Comparison of ENCODE assay signal across 36 cellular contexts in genomic region chr18:41338341-41338740, GRCh38.
"Had no signal": no experiment of that assay in that cellular context is flagged by ENCODE, and none has a peak within 500 bp of the region (broad histone marks: within the 10 kb centered on the region; RNA-seq: fewer than 3 reads in every experiment).

No MANE protein-coding gene starts in this region.

- H3K4me1 Mint-ChIP-seq: activated CD4-positive, alpha-beta memory T cell treated with anti-CD3 and anti-CD28 coated beads, Interleukin-2, amount 10 ng/mL, durations not matched to agents 7 days and 5 days; activated CD4-positive, alpha-beta T cell treated with anti-CD3 and anti-CD28 coated beads for 36 hours; activated CD4-positive, alpha-beta T cell treated with anti-CD3 and anti-CD28 coated beads, Interleukin-2, amount 10 ng/mL, durations not matched to agents 7 days and 5 days; activated CD8-positive, alpha-beta memory T cell treated with anti-CD3 and anti-CD28 coated beads, Interleukin-2, amount 10 ng/mL, durations not matched to agents 7 days and 5 days; activated naive CD4-positive, alpha-beta T cell treated with anti-CD3 and anti-CD28 coated beads, Interleukin-2, amount 10 ng/mL, durations not matched to agents 7 days and 5 days; activated naive CD8-positive, alpha-beta T cell treated with anti-CD3 and anti-CD28 coated beads for 36 hours had no signal

- H3K27ac Mint-ChIP-seq: activated CD4-positive, alpha-beta memory T cell treated with anti-CD3 and anti-CD28 coated beads, Interleukin-2, amount 10 ng/mL, durations not matched to agents 7 days and 5 days; activated CD4-positive, alpha-beta T cell treated with anti-CD3 and anti-CD28 coated beads for 36 hours; activated CD4-positive, alpha-beta T cell treated with anti-CD3 and anti-CD28 coated beads, Interleukin-2, amount 10 ng/mL, durations not matched to agents 7 days and 5 days; activated CD8-positive, alpha-beta memory T cell treated with anti-CD3 and anti-CD28 coated beads, Interleukin-2, amount 10 ng/mL, durations not matched to agents 7 days and 5 days; activated CD8-positive, alpha-beta T cell treated with anti-CD3 and anti-CD28 coated beads, Interleukin-2, amount 10 ng/mL, durations not matched to agents 7 days and 5 days; activated naive CD4-positive, alpha-beta T cell treated with anti-CD3 and anti-CD28 coated beads, Interleukin-2, amount 10 ng/mL, durations not matched to agents 7 days and 5 days; activated naive CD4-positive, alpha-beta T cell treated with anti-CD3 and anti-CD28 coated beads, Interleukin-2, amount 50 U/mL, for 72 hours; activated naive CD8-positive, alpha-beta T cell treated with anti-CD3 and anti-CD28 coated beads for 36 hours; activated T-cell treated with anti-CD3 and anti-CD28 coated beads, Interleukin-2, amount 50 U/mL, for 24 hours; activated T-helper 2 cell treated with anti-CD3 and anti-CD28 coated beads, Interferon-gamma antibody, Interleukin-2, Interleukin-4, amounts not matched to agents 10 μg/mL and 5 μg/mL and 100 μg/mL, durations not matched to agents 14 hours and 24 hours and 36 hours; T-helper 1 cell treated with Interleukin-12 subunit alpha and Interleukin-12 subunit beta and Interleukin-4 antibody, amounts not matched to agents 30 μg/mL and 1 μg/mL, for 36 hours; T-helper 2 cell treated with Interferon-gamma antibody and Interleukin-4, amounts not matched to agents 5 μg/mL and 100 μg/mL, for 36 hours; WTC11 had no signal

- H3K36me3 ChIP-seq: adrenal gland, brain microvascular endothelial cell, breast epithelium, WERI-Rb-1 had no signal

- H3K4me3 ChIP-seq: adrenal gland, body of pancreas, breast epithelium had no signal

- H3K27me3 Mint-ChIP-seq: activated CD4-positive, alpha-beta memory T cell treated with anti-CD3 and anti-CD28 coated beads, Interleukin-2, amount 10 ng/mL, durations not matched to agents 7 days and 5 days; activated CD4-positive, alpha-beta T cell treated with anti-CD3 and anti-CD28 coated beads for 36 hours; activated CD4-positive, alpha-beta T cell treated with anti-CD3 and anti-CD28 coated beads, Interleukin-2, amount 10 ng/mL, durations not matched to agents 7 days and 5 days; activated CD8-positive, alpha-beta memory T cell treated with anti-CD3 and anti-CD28 coated beads, Interleukin-2, amount 10 ng/mL, durations not matched to agents 7 days and 5 days; activated naive CD4-positive, alpha-beta T cell treated with anti-CD3 and anti-CD28 coated beads, Interleukin-2, amount 10 ng/mL, durations not matched to agents 7 days and 5 days; activated naive CD8-positive, alpha-beta T cell treated with anti-CD3 and anti-CD28 coated beads for 36 hours; activated T-cell treated with anti-CD3 and anti-CD28 coated beads, Interleukin-2, amount 50 U/mL, for 24 hours had no signal

- H3K9me3 Mint-ChIP-seq: activated CD4-positive, alpha-beta T cell treated with anti-CD3 and anti-CD28 coated beads, Interleukin-2, amount 10 ng/mL, durations not matched to agents 7 days and 5 days; WTC11 had no signal

- H3K36me3 Mint-ChIP-seq: activated CD8-positive, alpha-beta memory T cell treated with anti-CD3 and anti-CD28 coated beads, Interleukin-2, amount 10 ng/mL, durations not matched to agents 7 days and 5 days; activated naive CD4-positive, alpha-beta T cell treated with anti-CD3 and anti-CD28 coated beads, Interleukin-2, amount 10 ng/mL, durations not matched to agents 7 days and 5 days; activated naive CD4-positive, alpha-beta T cell treated with anti-CD3 and anti-CD28 coated beads, Interleukin-2, amount 50 U/mL, for 72 hours; activated naive CD8-positive, alpha-beta T cell treated with anti-CD3 and anti-CD28 coated beads for 36 hours had no signal

- H3K4me3 Mint-ChIP-seq: activated CD4-positive, alpha-beta memory T cell treated with anti-CD3 and anti-CD28 coated beads, Interleukin-2, amount 10 ng/mL, durations not matched to agents 7 days and 5 days; activated CD4-positive, alpha-beta T cell treated with anti-CD3 and anti-CD28 coated beads for 36 hours; activated CD4-positive, alpha-beta T cell treated with anti-CD3 and anti-CD28 coated beads, Interleukin-2, amount 10 ng/mL, durations not matched to agents 7 days and 5 days; activated CD8-positive, alpha-beta memory T cell treated with anti-CD3 and anti-CD28 coated beads, Interleukin-2, amount 10 ng/mL, durations not matched to agents 7 days and 5 days; activated CD8-positive, alpha-beta T cell treated with anti-CD3 and anti-CD28 coated beads, Interleukin-2, amount 10 ng/mL, durations not matched to agents 7 days and 5 days; activated naive CD4-positive, alpha-beta T cell treated with anti-CD3 and anti-CD28 coated beads, Interleukin-2, amount 10 ng/mL, durations not matched to agents 7 days and 5 days; activated naive CD8-positive, alpha-beta T cell treated with anti-CD3 and anti-CD28 coated beads for 36 hours; activated T-cell treated with anti-CD3 and anti-CD28 coated beads, Interleukin-2, amount 50 U/mL, for 24 hours; T-helper 1 cell treated with Interleukin-12 subunit alpha and Interleukin-12 subunit beta and Interleukin-4 antibody, amounts not matched to agents 30 μg/mL and 1 μg/mL, for 36 hours; T-helper 2 cell treated with Interferon-gamma antibody and Interleukin-4, amounts not matched to agents 5 μg/mL and 100 μg/mL, for 36 hours; WTC11 had no signal

- FAIRE-seq: astrocyte, colon, TTC549 had no signal

- DNase-seq: activated CD4-positive, alpha-beta memory T cell treated with anti-CD3 and anti-CD28 coated beads, Interleukin-2, amount 10 ng/mL, durations not matched to agents 7 days and 5 days; activated CD4-positive, alpha-beta T cell treated with anti-CD3 and anti-CD28 coated beads for 1 hour; activated CD4-positive, alpha-beta T cell treated with anti-CD3 and anti-CD28 coated beads for 36 hours; activated CD4-positive, alpha-beta T cell treated with anti-CD3 and anti-CD28 coated beads for 48 hours; activated CD4-positive, alpha-beta T cell treated with anti-CD3 and anti-CD28 coated beads, Interleukin-2, amount 10 ng/mL, durations not matched to agents 7 days and 5 days; activated CD4-positive, alpha-beta T cell treated with anti-CD3 and anti-CD28 coated beads, Interleukin-2, amount 50 U/mL, for 48 hours; activated CD4-positive, CD25-positive, alpha-beta regulatory T cell; activated CD8-positive, alpha-beta memory T cell treated with anti-CD3 and anti-CD28 coated beads for 24 hours; activated CD8-positive, alpha-beta memory T cell treated with anti-CD3 and anti-CD28 coated beads, Interleukin-2, amount 10 ng/mL, durations not matched to agents 7 days and 5 days; activated CD8-positive, alpha-beta memory T cell treated with anti-CD3 and anti-CD28 coated beads, Interleukin-2, amount 50 U/mL, for 48 hours; activated CD8-positive, alpha-beta T cell treated with anti-CD3 and anti-CD28 coated beads, Interleukin-2, amount 10 ng/mL, durations not matched to agents 7 days and 5 days; activated effector memory CD4-positive, alpha-beta T cell treated with Interleukin-2 at 50 U/mL for 16 hours; activated gamma-delta T cell; activated naive CD4-positive, alpha-beta T cell treated with anti-CD3 and anti-CD28 coated beads, Interleukin-2, amount 10 ng/mL, durations not matched to agents 7 days and 5 days; activated naive CD4-positive, alpha-beta T cell treated with Interleukin-2 at 50 U/mL for 16 hours; activated naive CD8-positive, alpha-beta T cell treated with anti-CD3 and anti-CD28 coated beads for 36 hours; activated T-cell treated with anti-CD3 and anti-CD28 coated beads, Interleukin-2, amount 50 U/mL, for 24 hours; activated T-cell treated with anti-CD3 and anti-CD28 coated beads, Interleukin-2, amount 50 U/mL, for 48 hours; adrenal gland; amniotic stem cell; aorta; body of pancreas; brain microvascular endothelial cell; central memory CD4-positive, alpha-beta T cell; T-helper 2 cell; T-helper 9 cell; WERI-Rb-1 had no signal

- H3K9me3 ChIP-seq: adrenal gland, body of pancreas, breast epithelium had no signal

- H3K27ac ChIP-seq: adrenal gland, body of pancreas, brain microvascular endothelial cell, breast epithelium, WERI-Rb-1 had no signal

- H3K4me1 ChIP-seq: adrenal gland, body of pancreas, breast epithelium had no signal

- H3K27me3 ChIP-seq: adrenal gland, body of pancreas, brain microvascular endothelial cell, breast epithelium had no signal
